In genomic region chr20:13397300-13397724, GRCh38 we compare ENCODE assay signal across 10 cellular contexts.
DNase-seq lines count a peak whose midpoint lies in the region; ATAC-seq lines count a peak whose summit lies in the region.
"Had no signal": no experiment of that assay in that cellular context is flagged by ENCODE, and none has a peak within 500 bp of the region (broad histone marks: within the 10 kb centered on the region; RNA-seq: fewer than 3 reads in every experiment).

No MANE protein-coding gene starts in this region.

- ATAC-seq in GM18520 (IDR thresholded peaks at IDR 0.05; ENCODE audit: unreplicated experiment) = peak; percentile 26
- ATAC-seq in HG03520 (IDR thresholded peaks at IDR 0.05; ENCODE audit: unreplicated experiment) = no peak
- no peak for ATAC-seq in HG03095 (IDR thresholded peaks at IDR 0.05; ENCODE audit: unreplicated experiment)

- no peak overlapping the region for H2BK120ac ChIP-seq in mesendoderm (ENCODE audit: low read depth, low read length)

- no peaks in the 10 kb centered on the region for H3K79me1 ChIP-seq in mesendoderm (ENCODE audit: low read length)

- H2BK5ac ChIP-seq in mesendoderm (ENCODE audit: low read length) = no peak overlapping the region

- no peak overlapping the region for H3K27ac ChIP-seq in mesendoderm (ENCODE audit: low read depth, low read length)

- no peak overlapping the region for H3K23ac ChIP-seq in mesendoderm (ENCODE audit: low read length)

- no peak overlapping the region for H3K4ac ChIP-seq in mesendoderm (ENCODE audit: low read depth, low read length)

- no peak overlapping the region for H4K8ac ChIP-seq in mesendoderm (ENCODE audit: low read depth, low read length)

- no peak overlapping the region for H2BK15ac ChIP-seq in mesendoderm (replicated peaks; ENCODE audit: low read depth)

- H3K4me3 ChIP-seq in mesendoderm (ENCODE audit: low read length) = no peak overlapping the region

- no peaks in the 10 kb centered on the region for H3K27me3 ChIP-seq in mesendoderm (ENCODE audit: insufficient read depth, low read length, poor library complexity)

- no peaks in the 10 kb centered on the region for H3K4me1 ChIP-seq in mesendoderm (ENCODE audit: control insufficient read depth, low read depth, low read length)

- H3K56ac ChIP-seq in mesendoderm (ENCODE audit: low read length) = no peak overlapping the region

- H3K9ac ChIP-seq in mesendoderm (ENCODE audit: low read length) = no peak overlapping the region

- H4K5ac ChIP-seq in mesendoderm (ENCODE audit: low read length) = no peak overlapping the region

- DNase-seq in AG08395 (ENCODE audit: low spot score) (peak; percentile 45), RPMI7951 (ENCODE audit: low read depth) (peak; percentile 41), mesendoderm (no peak), RPMI8226 (no peak), NCI-H2171 treated with DMSO at 0.1 percent for 48 hours (lab: John Stamatoyannopoulos, UW) (no peak)
- DNase-seq: H9, NCI-H1048 had no signal

- H3K4me2 ChIP-seq in mesendoderm (ENCODE audit: low read length) = no peak overlapping the region

- no CpG with 5 or more reads among the region's 1 CpG for WGBS in mesendoderm (ENCODE audit: extremely low coverage, insufficient coverage, low lambda C conversion rate)

- no peak overlapping the region for H2AK5ac ChIP-seq in mesendoderm (ENCODE audit: low read length)

- H3K79me2 ChIP-seq in mesendoderm (ENCODE audit: control insufficient read depth, insufficient read depth, low read length) = no peaks in the 10 kb centered on the region

- H3K18ac ChIP-seq in mesendoderm (ENCODE audit: low read length) = peak overlapping the region; percentile 12

- no peaks in the 10 kb centered on the region for H3K36me3 ChIP-seq in mesendoderm (ENCODE audit: control insufficient read depth, insufficient read depth, low read length)

Comparison
In these comparisons a context has a peak if more than half of its experiments do, and no peak if none do; other contexts are left out.
1. DNase-seq: peak in AG08395 (single experiment) and RPMI7951 (single experiment); none in mesendoderm (single experiment), RPMI8226 (single experiment) and NCI-H2171 treated with DMSO at 0.1 percent for 48 hours (single experiment).